Comparison of ENCODE assay signal across 8 cellular contexts in genomic region chr21:28521932-28522826, GRCh38.
DNase-seq lines count a peak whose midpoint lies in the region; ATAC-seq and TF ChIP-seq lines count a peak whose summit lies in the region.

No MANE protein-coding gene starts in this region.

- H3K27ac Mint-ChIP-seq in endothelial cell (ENCODE audit: unreplicated experiment) (peak overlapping the region; percentile 87), neural crest cell (ENCODE audit: unreplicated experiment) (no peak overlapping the region)

- TF ChIP-seq CTCF in GM10248 (IDR thresholded peaks at IDR 0.05; ENCODE audit: control extremely low read depth, extremely low read depth, low read depth, missing control alignments): peak; percentile 34
- TF ChIP-seq CTCF in endothelial cell (IDR thresholded peaks at IDR 0.05; ENCODE audit: unreplicated experiment): no peak
- TF ChIP-seq CTCF in neural crest cell (conservative IDR thresholded peaks at IDR 0.05): peak; percentile 25

- no peak overlapping the region for H3K4me3 Mint-ChIP-seq in endothelial cell (ENCODE audit: unreplicated experiment)
- H3K4me3 Mint-ChIP-seq in neural crest cell: no peak overlapping the region

- no peaks in the 10 kb centered on the region for H3K9me3 Mint-ChIP-seq in endothelial cell (ENCODE audit: unreplicated experiment)
- no peaks in the 10 kb centered on the region for H3K9me3 Mint-ChIP-seq in neural crest cell

- H3K4me1 Mint-ChIP-seq in endothelial cell (ENCODE audit: unreplicated experiment) (peaks cover 45% of the 10 kb centered on the region), neural crest cell (peaks cover 5% of the 10 kb centered on the region)

- no peak for ATAC-seq in HG03565 (IDR thresholded peaks at IDR 0.05; ENCODE audit: unreplicated experiment)
- ATAC-seq in GM21528 (IDR thresholded peaks at IDR 0.05; ENCODE audit: low FRiP score, unreplicated experiment): no peak

- DNase-seq in GM10248 (ENCODE audit: extremely low spot score): no peak
- DNase-seq in M059J (ENCODE audit: low read depth): peak; percentile 45
- peak; percentile 22 for DNase-seq in endothelial cell (ENCODE audit: low spot score)
- no peak for DNase-seq in neural crest cell (ENCODE audit: low read depth, low spot score)
- no peak for DNase-seq in HUDEP-2 (lab: John Stamatoyannopoulos, UW; ENCODE audit: unreplicated experiment in 76 of 76)
- DNase-seq in COLO829 (ENCODE audit: low spot score): no peak

- POLR2A ChIA-PET in GM10248 (lab: Yijun Ruan, JAX): no interaction called here

- no peaks in the 10 kb centered on the region for H3K27me3 Mint-ChIP-seq in endothelial cell (ENCODE audit: unreplicated experiment)
- H3K27me3 Mint-ChIP-seq in neural crest cell (ENCODE audit: low read depth): no peaks in the 10 kb centered on the region

- CTCF ChIA-PET in GM10248 (lab: Yijun Ruan, JAX): interaction anchor here (2.7 kb wide), 1 partner anchor 223 kb away, joined by 17 read pairs; no protein-coding TSS in a partner anchor

- H3K36me3 Mint-ChIP-seq in endothelial cell (ENCODE audit: low read depth, unreplicated experiment) (no peaks in the 10 kb centered on the region), neural crest cell (ENCODE audit: low read depth) (no peaks in the 10 kb centered on the region)

Comparison
In these comparisons a context has a peak if more than half of its experiments do, and no peak if none do; other contexts are left out.
1. DNase-seq: peak in M059J (single experiment) and endothelial cell (single experiment); none in GM10248 (single experiment), neural crest cell (single experiment), HUDEP-2 (0 of 76) and COLO829 (single experiment).